In genomic region chr22:39318507-39319283, GRCh38 we compare ENCODE assay signal across 8 cellular contexts. TPM values are rescaled to one million over a fixed set of nuclear protein-coding genes. Genes with fewer than 3 reads are reported as not detected.
DNase-seq lines count a peak whose midpoint lies in the region; ATAC-seq lines count a peak whose summit lies in the region.

No MANE protein-coding gene starts in this region.

- peaks cover 39% of the 10 kb centered on the region for H3K36me3 Mint-ChIP-seq in activated naive CD8-positive, alpha-beta T cell treated with anti-CD3 and anti-CD28 coated beads, Interleukin-2, amount 10 ng/mL, durations not matched to agents 7 days and 5 days

- H3K4me1 ChIP-seq in iPS DF 6.9 (ENCODE audit: control insufficient read depth, insufficient read depth, low read length) (0 out of 2 replicates have a peak, but pooled peaks cover 1% of the 10 kb centered on the region), skeletal muscle tissue (ENCODE audit: control insufficient read depth in 3 of 3, insufficient read depth in 3 of 3, low read length in 3 of 3) (peaks cover 50 to 53% (median 53%) of the 10 kb centered on the region in 3 donors)

- H3K27ac Mint-ChIP-seq in activated naive CD8-positive, alpha-beta T cell treated with anti-CD3 and anti-CD28 coated beads, Interleukin-2, amount 10 ng/mL, durations not matched to agents 7 days and 5 days = peak overlapping the region; percentile 99

- WGBS in iPS DF 6.9 (ENCODE audit: insufficient coverage, insufficient read length) = 100% methylated on average over 1 of the region's 26 CpGs

- peak overlapping the region; percentile 95 to 96 (median 95) for H3K9ac ChIP-seq in skeletal muscle tissue (ENCODE audit: low read depth in 1 of 3, low read length in 3 of 3)

- peak; percentile 4 for ATAC-seq in activated naive CD8-positive, alpha-beta T cell treated with anti-CD3 and anti-CD28 coated beads, Interleukin-2, amount 10 ng/mL, durations not matched to agents 7 days and 5 days (ENCODE audit: low read depth)

- H3K9me3 Mint-ChIP-seq in activated naive CD8-positive, alpha-beta T cell treated with anti-CD3 and anti-CD28 coated beads, Interleukin-2, amount 10 ng/mL, durations not matched to agents 7 days and 5 days = no peaks in the 10 kb centered on the region

- no peaks in the 10 kb centered on the region for H3K27me3 Mint-ChIP-seq in activated naive CD8-positive, alpha-beta T cell treated with anti-CD3 and anti-CD28 coated beads, Interleukin-2, amount 10 ng/mL, durations not matched to agents 7 days and 5 days

- H3K36me3 ChIP-seq in iPS DF 6.9 (ENCODE audit: control insufficient read depth, insufficient read depth, low read length) (peaks cover 44% of the 10 kb centered on the region), skeletal muscle tissue (ENCODE audit: control insufficient read depth in 3 of 3, insufficient read depth in 3 of 3, low read length in 3 of 3) (peaks cover 37 to 45% (median 43%) of the 10 kb centered on the region in 3 donors)

- peak overlapping the region; percentile 100 for H3K4me3 Mint-ChIP-seq in activated naive CD8-positive, alpha-beta T cell treated with anti-CD3 and anti-CD28 coated beads, Interleukin-2, amount 10 ng/mL, durations not matched to agents 7 days and 5 days

- no peaks in the 10 kb centered on the region for H3K9me3 ChIP-seq in iPS DF 6.9 (ENCODE audit: control insufficient read depth, insufficient read depth, low read length)
- H3K9me3 ChIP-seq in skeletal muscle tissue (ENCODE audit: control insufficient read depth in 3 of 3, low read length in 3 of 3) = no peaks in the 10 kb centered on the region

- peak; percentile 82 for DNase-seq in NCI-H1092 treated with DMSO at 0.1 percent for 48 hours (lab: John Stamatoyannopoulos, UW)
- no peak for DNase-seq in NCI-H1092 (lab: John Stamatoyannopoulos, UW)
- DNase-seq in Jurkat, Clone E6-1 (ENCODE audit: low read depth, low spot score) = no peak
- no peak for DNase-seq in activated naive CD8-positive, alpha-beta T cell treated with anti-CD3 and anti-CD28 coated beads, Interleukin-2, amount 10 ng/mL, durations not matched to agents 7 days and 5 days
- DNase-seq in iPS DF 6.9 (ENCODE audit: low read depth, low spot score) = no peak
- DNase-seq in stimulated activated CD4-positive, alpha-beta T cell treated with anti-CD3 and anti-CD28 coated beads, Interleukin-2, amount 100 ng/mL, for 24 hours = no peak
- DNase-seq in MV-4-11 (lab: John Stamatoyannopoulos, UW) = no peak

- POLR2A ChIA-PET in activated naive CD8-positive, alpha-beta T cell treated with anti-CD3 and anti-CD28 coated beads, Interleukin-2, amount 10 ng/mL, durations not matched to agents 7 days and 5 days (lab: Charles Lee) = interaction anchor here (0.7 to 6.6 kb wide), 37 partner anchors 8 to 726 kb away, joined by 3 to 80 read pairs (median 9); partner anchors contain the start of genes ATF4, CBX6, CBX7 and GTPBP1

- H3K27me3 ChIP-seq in iPS DF 6.9 (ENCODE audit: control insufficient read depth, insufficient read depth, low read length) (no peaks in the 10 kb centered on the region), skeletal muscle tissue (ENCODE audit: control insufficient read depth in 3 of 3, insufficient read depth in 3 of 3, low read length in 3 of 3) (no peaks in the 10 kb centered on the region)

- H3K4me3 ChIP-seq in Jurkat, Clone E6-1 (ENCODE audit: low read length) = peak overlapping the region; percentile 99
- H3K4me3 ChIP-seq in iPS DF 6.9 (ENCODE audit: low read length) = peak overlapping the region; percentile 85
- H3K4me3 ChIP-seq in skeletal muscle tissue (ENCODE audit: low read length in 3 of 3) = peak overlapping the region; percentile 82 to 98 (median 91)

- H3K27ac ChIP-seq in iPS DF 6.9 (ENCODE audit: low read length) (no peak overlapping the region), skeletal muscle tissue (ENCODE audit: low read depth, low read length) (peak overlapping the region; percentile 93)

- peaks cover 44% of the 10 kb centered on the region for H3K4me1 Mint-ChIP-seq in activated naive CD8-positive, alpha-beta T cell treated with anti-CD3 and anti-CD28 coated beads, Interleukin-2, amount 10 ng/mL, durations not matched to agents 7 days and 5 days

RNA-seq across cellular contexts. Expression of gene RPL3, which starts 0.7 kb away (rescaled TPM):
- 2,535 TPM for polyA plus RNA-seq in Jurkat, Clone E6-1 (2012; ENCODE audit: insufficient read depth, insufficient read length)
- 1,000 to 10,000 TPM; 1,927 to 2,015 TPM for total RNA-seq in activated naive CD8-positive, alpha-beta T cell treated with anti-CD3 and anti-CD28 coated beads, Interleukin-2, amount 10 ng/mL, durations not matched to agents 7 days and 5 days
- total RNA-seq in skeletal muscle tissue = 2,602 TPM

RNA-seq across cellular contexts. Expression of gene SYNGR1, which starts 31.1 kb away (rescaled TPM):
- 24.4 TPM for polyA plus RNA-seq in Jurkat, Clone E6-1 (2012; ENCODE audit: insufficient read depth, insufficient read length)
- total RNA-seq in activated naive CD8-positive, alpha-beta T cell treated with anti-CD3 and anti-CD28 coated beads, Interleukin-2, amount 10 ng/mL, durations not matched to agents 7 days and 5 days = 10 to 100 TPM; 27.1 to 31.6 TPM
- total RNA-seq in skeletal muscle tissue = 5.7 TPM
